14 cellular contexts compared by ENCODE assay signal in the genomic region with DNA sequence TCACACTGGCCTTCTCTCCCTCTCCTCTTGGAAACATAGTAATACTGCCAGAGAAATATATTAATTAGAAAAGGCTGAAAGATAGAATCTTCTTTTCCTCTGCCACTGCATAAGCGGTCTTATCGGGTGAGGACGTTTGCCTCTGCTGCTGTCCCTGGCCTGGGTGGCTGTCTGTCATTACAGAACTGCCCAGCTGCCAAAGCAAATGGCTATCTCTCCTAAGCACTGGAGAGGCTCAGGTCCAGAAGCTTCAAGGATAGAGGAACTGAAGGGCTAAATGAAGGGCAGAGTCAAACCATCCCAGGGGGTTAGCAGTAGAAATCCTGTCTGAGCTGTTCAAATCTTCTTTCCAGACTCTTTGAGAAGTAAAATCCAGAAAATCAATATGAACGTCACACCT.
DNase-seq lines count a peak whose midpoint lies in the region; ATAC-seq and TF ChIP-seq lines count a peak whose summit lies in the region.
"Had no signal": no experiment of that assay in that cellular context is flagged by ENCODE, and none has a peak within 500 bp of the region (broad histone marks: within the 10 kb centered on the region; RNA-seq: fewer than 3 reads in every experiment).

No MANE protein-coding gene starts in this region.

- H3K4me3 Mint-ChIP-seq in T-helper 2 cell treated with Interferon-gamma antibody and Interleukin-4, amounts not matched to agents 5 μg/mL and 100 μg/mL, for 36 hours: peak overlapping the region; percentile 79
- H3K4me3 Mint-ChIP-seq in CD8-positive, alpha-beta T cell: peak overlapping the region; percentile 80
- H3K4me3 Mint-ChIP-seq in activated T-helper 2 cell treated with anti-CD3 and anti-CD28 coated beads, Interferon-gamma antibody, Interleukin-2, Interleukin-4, amounts not matched to agents 10 μg/mL and 5 μg/mL and 100 μg/mL, durations not matched to agents 14 hours and 24 hours and 36 hours (ENCODE audit: low read depth): peak overlapping the region; percentile 67
- H3K4me3 Mint-ChIP-seq in natural killer cell treated with Interleukin-12 subunit alpha and Interleukin-12 subunit beta and Interleukin-15 and Interleukin-18, amount 100 ng/mL, for 72 hours: peak overlapping the region; percentile 68

- in situ Hi-C loops in GM13977 (cut with MboI; ENCODE audit: low pct_unique_long_range_greater_than_20kb, low sequenced_read_pairs, unreplicated experiment): no loop called here

- H3K27me3 ChIP-seq in CD8-positive, alpha-beta T cell (ENCODE audit: insufficient read depth, low read length): peaks cover 4% of the 10 kb centered on the region
- no peaks in the 10 kb centered on the region for H3K27me3 ChIP-seq in sigmoid colon

- no peak overlapping the region for H3K4me3 ChIP-seq in CD8-positive, alpha-beta T cell (ENCODE audit: low read depth, low read length)
- H3K4me3 ChIP-seq in sigmoid colon: no peak overlapping the region

- no peak for TF ChIP-seq CTCF in CD8-positive, alpha-beta T cell (IDR thresholded peaks at IDR 0.05)
- no peak for TF ChIP-seq CTCF in GM13977 (IDR thresholded peaks at IDR 0.05; ENCODE audit: extremely low read depth, insufficient read depth, missing control alignments)
- TF ChIP-seq CTCF in sigmoid colon (IDR thresholded peaks at IDR 0.05): no peak

- no peaks in the 10 kb centered on the region for H3K9me3 ChIP-seq in CD8-positive, alpha-beta T cell (ENCODE audit: low read length)
- no peaks in the 10 kb centered on the region for H3K9me3 ChIP-seq in sigmoid colon
- H3K9me3 ChIP-seq: neutrophil, spleen had no signal

- TF ChIP-seq POLR2A in sigmoid colon (IDR thresholded peaks at IDR 0.05): no peak

- ATAC-seq in CD8-positive, alpha-beta T cell: no peak
- no peak for ATAC-seq in natural killer cell treated with Interleukin-12 subunit alpha and Interleukin-12 subunit beta and Interleukin-15 and Interleukin-18, amount 100 ng/mL, for 72 hours
- no peak for ATAC-seq in HG03460 (IDR thresholded peaks at IDR 0.05; ENCODE audit: unreplicated experiment)

- H3K27ac ChIP-seq in CD8-positive, alpha-beta T cell (ENCODE audit: low read depth, low read length): no peak overlapping the region
- no peak overlapping the region for H3K27ac ChIP-seq in sigmoid colon
- H3K27ac ChIP-seq: neutrophil, spleen had no signal

- H3K36me3 ChIP-seq in CD8-positive, alpha-beta T cell (ENCODE audit: insufficient read depth, low read length): no peaks in the 10 kb centered on the region
- H3K36me3 ChIP-seq in sigmoid colon: no peaks in the 10 kb centered on the region
- H3K36me3 ChIP-seq: neutrophil, spleen had no signal

- no peak overlapping the region for H3K27ac Mint-ChIP-seq in T-helper 2 cell treated with Interferon-gamma antibody and Interleukin-4, amounts not matched to agents 5 μg/mL and 100 μg/mL, for 36 hours
- H3K27ac Mint-ChIP-seq in CD8-positive, alpha-beta T cell: no peak overlapping the region
- H3K27ac Mint-ChIP-seq in activated T-helper 2 cell treated with anti-CD3 and anti-CD28 coated beads, Interferon-gamma antibody, Interleukin-2, Interleukin-4, amounts not matched to agents 10 μg/mL and 5 μg/mL and 100 μg/mL, durations not matched to agents 14 hours and 24 hours and 36 hours: no peak overlapping the region
- no peak overlapping the region for H3K27ac Mint-ChIP-seq in natural killer cell treated with Interleukin-12 subunit alpha and Interleukin-12 subunit beta and Interleukin-15 and Interleukin-18, amount 100 ng/mL, for 72 hours

- 86 to 93% methylated on average over 4 of the region's 4 CpGs for WGBS in sigmoid colon, 2 donors

- CTCF ChIA-PET in CD8-positive, alpha-beta T cell (lab: Charles Lee): no interaction called here

- H3K4me1 Mint-ChIP-seq in T-helper 2 cell treated with Interferon-gamma antibody and Interleukin-4, amounts not matched to agents 5 μg/mL and 100 μg/mL, for 36 hours (ENCODE audit: low read depth): peaks cover 5% of the 10 kb centered on the region
- H3K4me1 Mint-ChIP-seq in CD8-positive, alpha-beta T cell (ENCODE audit: low read depth): peaks cover 17% of the 10 kb centered on the region
- H3K4me1 Mint-ChIP-seq in activated T-helper 2 cell treated with anti-CD3 and anti-CD28 coated beads, Interferon-gamma antibody, Interleukin-2, Interleukin-4, amounts not matched to agents 10 μg/mL and 5 μg/mL and 100 μg/mL, durations not matched to agents 14 hours and 24 hours and 36 hours (ENCODE audit: low read depth): peaks cover 9% of the 10 kb centered on the region
- peaks cover 14 to 17% of the 10 kb centered on the region in 2 donors for H3K4me1 Mint-ChIP-seq in natural killer cell treated with Interleukin-12 subunit alpha and Interleukin-12 subunit beta and Interleukin-15 and Interleukin-18, amount 100 ng/mL, for 72 hours (ENCODE audit: low read depth in 2 of 2)

- no peak for DNase-seq in T-helper 2 cell treated with Interferon-gamma antibody and Interleukin-4, amounts not matched to agents 5 μg/mL and 100 μg/mL, for 36 hours (ENCODE audit: low spot score)
- DNase-seq in T-helper 2 cell (no peak), GM13977 (ENCODE audit: low spot score) (no peak), sigmoid colon (no peak)
- DNase-seq in CD8-positive, alpha-beta T cell: no peak
- DNase-seq in activated T-helper 2 cell treated with anti-CD3 and anti-CD28 coated beads, Interferon-gamma antibody, Interleukin-2, Interleukin-4, amounts not matched to agents 10 μg/mL and 5 μg/mL and 100 μg/mL, durations not matched to agents 14 hours and 24 hours and 36 hours (ENCODE audit: low spot score): no peak
- no peak for DNase-seq in natural killer cell treated with Interleukin-12 subunit alpha and Interleukin-12 subunit beta and Interleukin-15 and Interleukin-18, amount 100 ng/mL, for 72 hours (ENCODE audit: low spot score)
- DNase-seq: activated effector memory CD4-positive, alpha-beta T cell treated with anti-CD3 and anti-CD28 coated beads, Interleukin-2, amount 50 U/mL, for 16 hours; central memory CD4-positive, alpha-beta T cell; DMS153; NCI-H2107; spleen had no signal

- POLR2A ChIA-PET in CD8-positive, alpha-beta T cell (lab: Charles Lee): no interaction called here

- no peaks in the 10 kb centered on the region for H3K36me3 Mint-ChIP-seq in T-helper 2 cell treated with Interferon-gamma antibody and Interleukin-4, amounts not matched to agents 5 μg/mL and 100 μg/mL, for 36 hours (ENCODE audit: low read depth)
- H3K36me3 Mint-ChIP-seq in CD8-positive, alpha-beta T cell: no peaks in the 10 kb centered on the region
- H3K36me3 Mint-ChIP-seq in activated T-helper 2 cell treated with anti-CD3 and anti-CD28 coated beads, Interferon-gamma antibody, Interleukin-2, Interleukin-4, amounts not matched to agents 10 μg/mL and 5 μg/mL and 100 μg/mL, durations not matched to agents 14 hours and 24 hours and 36 hours (ENCODE audit: low read depth): no peaks in the 10 kb centered on the region
- H3K36me3 Mint-ChIP-seq in natural killer cell treated with Interleukin-12 subunit alpha and Interleukin-12 subunit beta and Interleukin-15 and Interleukin-18, amount 100 ng/mL, for 72 hours: no peaks in the 10 kb centered on the region

- intact Hi-C loops in CD8-positive, alpha-beta T cell (cut with DNase I, micrococcal nuclease): no loop called here
- intact Hi-C loops in activated T-helper 2 cell treated with anti-CD3 and anti-CD28 coated beads, Interferon-gamma antibody, Interleukin-2, Interleukin-4, amounts not matched to agents 10 μg/mL and 5 μg/mL and 100 μg/mL, durations not matched to agents 14 hours and 24 hours and 36 hours (cut with micrococcal nuclease): no loop called here
- intact Hi-C loops in sigmoid colon (cut with DNase I): no loop called here

- TF ChIP-seq EP300 in sigmoid colon (IDR thresholded peaks at IDR 0.05): no peak

- H3K4me1 ChIP-seq in CD8-positive, alpha-beta T cell (ENCODE audit: insufficient read depth, low read length): peaks cover 12% of the 10 kb centered on the region
- peaks cover 0 to 27% (median 13%) of the 10 kb centered on the region in 4 donors for H3K4me1 ChIP-seq in sigmoid colon

- no peaks in the 10 kb centered on the region for H3K9me3 Mint-ChIP-seq in T-helper 2 cell treated with Interferon-gamma antibody and Interleukin-4, amounts not matched to agents 5 μg/mL and 100 μg/mL, for 36 hours
- no peaks in the 10 kb centered on the region for H3K9me3 Mint-ChIP-seq in CD8-positive, alpha-beta T cell
- no peaks in the 10 kb centered on the region for H3K9me3 Mint-ChIP-seq in activated T-helper 2 cell treated with anti-CD3 and anti-CD28 coated beads, Interferon-gamma antibody, Interleukin-2, Interleukin-4, amounts not matched to agents 10 μg/mL and 5 μg/mL and 100 μg/mL, durations not matched to agents 14 hours and 24 hours and 36 hours
- no peaks in the 10 kb centered on the region for H3K9me3 Mint-ChIP-seq in natural killer cell treated with Interleukin-12 subunit alpha and Interleukin-12 subunit beta and Interleukin-15 and Interleukin-18, amount 100 ng/mL, for 72 hours

- peaks cover 70% of the 10 kb centered on the region for H3K27me3 Mint-ChIP-seq in T-helper 2 cell treated with Interferon-gamma antibody and Interleukin-4, amounts not matched to agents 5 μg/mL and 100 μg/mL, for 36 hours (ENCODE audit: low read depth)
- H3K27me3 Mint-ChIP-seq in CD8-positive, alpha-beta T cell (ENCODE audit: low read depth): peaks cover 46% of the 10 kb centered on the region
- peaks cover 65% of the 10 kb centered on the region for H3K27me3 Mint-ChIP-seq in activated T-helper 2 cell treated with anti-CD3 and anti-CD28 coated beads, Interferon-gamma antibody, Interleukin-2, Interleukin-4, amounts not matched to agents 10 μg/mL and 5 μg/mL and 100 μg/mL, durations not matched to agents 14 hours and 24 hours and 36 hours (ENCODE audit: low read depth)
- H3K27me3 Mint-ChIP-seq in natural killer cell treated with Interleukin-12 subunit alpha and Interleukin-12 subunit beta and Interleukin-15 and Interleukin-18, amount 100 ng/mL, for 72 hours: peaks cover 56 to 69% of the 10 kb centered on the region in 2 donors
